Comparison of ENCODE assay signal across 14 cellular contexts in the genomic region with DNA sequence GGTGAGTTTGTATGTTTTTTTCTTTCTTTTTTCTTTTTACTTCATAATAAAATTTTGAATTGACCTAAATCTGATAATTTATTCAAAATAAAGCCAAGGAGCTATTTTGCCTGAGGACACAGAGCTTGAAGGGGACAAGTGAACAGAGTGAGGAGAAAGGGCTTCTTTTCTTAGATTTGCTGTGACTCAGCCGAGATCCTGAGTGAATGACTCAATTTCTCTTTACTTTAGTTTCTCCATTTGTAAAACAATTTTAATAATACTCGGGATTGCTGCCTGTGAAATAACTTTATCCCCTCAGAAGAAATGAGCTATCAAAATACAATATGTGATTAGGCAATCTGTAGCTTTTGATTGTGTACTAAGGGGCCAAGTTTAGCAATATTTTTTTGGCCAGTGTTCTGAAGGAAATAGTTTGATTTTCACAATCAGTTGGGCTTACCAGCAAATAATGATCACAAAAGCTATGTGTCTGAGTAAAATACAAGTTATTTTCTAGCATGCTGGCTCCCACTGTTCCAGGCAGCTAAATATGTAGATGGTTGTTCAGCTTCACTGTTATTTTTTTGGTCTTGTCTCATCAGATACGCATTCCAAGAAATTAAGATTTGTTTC.
DNase-seq lines count a peak whose midpoint lies in the region; ATAC-seq and TF ChIP-seq lines count a peak whose summit lies in the region.
"Had no signal": no experiment of that assay in that cellular context is flagged by ENCODE, and none has a peak within 500 bp of the region (broad histone marks: within the 10 kb centered on the region; RNA-seq: fewer than 3 reads in every experiment).

No MANE protein-coding gene starts in this region.

- no peaks in the 10 kb centered on the region for H3K27me3 ChIP-seq in CD4-positive, alpha-beta T cell (ENCODE audit: control insufficient read depth, insufficient read depth, low read length)
- no peaks in the 10 kb centered on the region for H3K27me3 ChIP-seq in ascending aorta
- no peaks in the 10 kb centered on the region for H3K27me3 ChIP-seq in naive thymus-derived CD4-positive, alpha-beta T cell (ENCODE audit: control insufficient read depth in 2 of 2, insufficient read depth in 2 of 2, low read length in 2 of 2)

- H3K4me1 Mint-ChIP-seq in CD4-positive, alpha-beta T cell (ENCODE audit: low read depth) = peaks cover 56% of the 10 kb centered on the region
- peaks cover 14 to 67% (median 39%) of the 10 kb centered on the region in 7 donors for H3K4me1 Mint-ChIP-seq in naive thymus-derived CD4-positive, alpha-beta T cell
- peaks cover 28 to 30% of the 10 kb centered on the region in 2 donors for H3K4me1 Mint-ChIP-seq in effector memory CD8-positive, alpha-beta T cell (ENCODE audit: low read depth in 2 of 2)

- peaks cover 9 to 38% of the 10 kb centered on the region in 2 donors for H3K4me1 ChIP-seq in ascending aorta
- peaks cover 23% of the 10 kb centered on the region in 2 donors for H3K4me1 ChIP-seq in naive thymus-derived CD4-positive, alpha-beta T cell (ENCODE audit: control insufficient read depth in 2 of 2, insufficient read depth in 2 of 2, low read length in 2 of 2)

- ATAC-seq in CD4-positive, alpha-beta T cell (ENCODE audit: poor library complexity) = no peak
- ATAC-seq in naive thymus-derived CD4-positive, alpha-beta T cell = no peak
- ATAC-seq in GM21786 (IDR thresholded peaks at IDR 0.05; ENCODE audit: unreplicated experiment) = no peak
- ATAC-seq in GM21529 (IDR thresholded peaks at IDR 0.05; ENCODE audit: unreplicated experiment) = no peak
- no peak for ATAC-seq in effector memory CD8-positive, alpha-beta T cell (replicated peaks)

- H3K9me3 Mint-ChIP-seq in CD4-positive, alpha-beta T cell = no peaks in the 10 kb centered on the region
- peaks cover 0 to 18% (median 0%) of the 10 kb centered on the region in 11 donors for H3K9me3 Mint-ChIP-seq in naive thymus-derived CD4-positive, alpha-beta T cell
- no peaks in the 10 kb centered on the region for H3K9me3 Mint-ChIP-seq in effector memory CD8-positive, alpha-beta T cell
- H3K9me3 Mint-ChIP-seq: immature natural killer cell had no signal

- H3K27me3 Mint-ChIP-seq in CD4-positive, alpha-beta T cell = no peaks in the 10 kb centered on the region
- H3K27me3 Mint-ChIP-seq in naive thymus-derived CD4-positive, alpha-beta T cell = peaks cover 0 to 2% (median 0%) of the 10 kb centered on the region in 5 donors
- H3K27me3 Mint-ChIP-seq in effector memory CD8-positive, alpha-beta T cell = no peaks in the 10 kb centered on the region

- peak overlapping the region; percentile 80 for H3K27ac Mint-ChIP-seq in CD4-positive, alpha-beta T cell
- peak overlapping the region in 6 of 9 donors; percentile 11 to 80 (median 40) for H3K27ac Mint-ChIP-seq in naive thymus-derived CD4-positive, alpha-beta T cell
- H3K27ac Mint-ChIP-seq in effector memory CD8-positive, alpha-beta T cell = peak overlapping the region in 1 of 2 donors; percentile 39

- no peak overlapping the region for H3K27ac ChIP-seq in CD4-positive, alpha-beta T cell (ENCODE audit: low read depth, low read length)
- H3K27ac ChIP-seq in ascending aorta = peak overlapping the region; percentile 63 to 79
- no peak overlapping the region for H3K27ac ChIP-seq in naive thymus-derived CD4-positive, alpha-beta T cell (ENCODE audit: low read depth, low read length)

- CTCF ChIA-PET in CD4-positive, alpha-beta T cell (lab: Charles Lee) = no interaction called here
- CTCF ChIA-PET in naive thymus-derived CD4-positive, alpha-beta T cell (lab: Charles Lee) = no interaction called here

- POLR2A ChIA-PET in CD4-positive, alpha-beta T cell (lab: Charles Lee) = interaction anchor here (1.2 kb wide), 1 partner anchor 31 kb away, joined by 5 read pairs; no protein-coding TSS in a partner anchor
- POLR2A ChIA-PET in naive thymus-derived CD4-positive, alpha-beta T cell (lab: Charles Lee) = interaction anchor here (1.2 kb wide), 1 partner anchor 20 kb away, joined by 4 read pairs; no protein-coding TSS in a partner anchor

- H3K4me3 ChIP-seq in ascending aorta = no peak overlapping the region
- no peak overlapping the region for H3K4me3 ChIP-seq in naive thymus-derived CD4-positive, alpha-beta T cell (ENCODE audit: low read length)

- H3K36me3 ChIP-seq in ascending aorta = no peaks in the 10 kb centered on the region
- no peaks in the 10 kb centered on the region for H3K36me3 ChIP-seq in naive thymus-derived CD4-positive, alpha-beta T cell (ENCODE audit: control insufficient read depth in 2 of 3, insufficient read depth in 3 of 3, low read length in 3 of 3)

- H3K36me3 Mint-ChIP-seq in CD4-positive, alpha-beta T cell (ENCODE audit: low read depth) = no peaks in the 10 kb centered on the region
- peaks cover 0 to 13% (median 2%) of the 10 kb centered on the region in 5 donors for H3K36me3 Mint-ChIP-seq in naive thymus-derived CD4-positive, alpha-beta T cell
- H3K36me3 Mint-ChIP-seq in effector memory CD8-positive, alpha-beta T cell (ENCODE audit: insufficient read depth) = no peaks in the 10 kb centered on the region
- H3K36me3 Mint-ChIP-seq: CD14-positive monocyte, immature natural killer cell had no signal

- intact Hi-C loops in CD4-positive, alpha-beta T cell (cut with DNase I, micrococcal nuclease) = no loop called here
- intact Hi-C loops in ascending aorta (cut with DNase I) = loop anchor here (2.0 to 5.0 kb wide), 2 partner anchors 18 to 169 kb away; no protein-coding TSS in a partner anchor
- intact Hi-C loops in naive thymus-derived CD4-positive, alpha-beta T cell (cut with micrococcal nuclease) = loop anchor here in 1 of 2 donors (2.0 kb wide), 1 partner anchor 24 kb away; no protein-coding TSS in a partner anchor

- TF ChIP-seq CTCF in CD4-positive, alpha-beta T cell (IDR thresholded peaks at IDR 0.05) = no peak
- no peak for TF ChIP-seq CTCF in ascending aorta (IDR thresholded peaks at IDR 0.05)

- peak; percentile 41 for DNase-seq in AG08396 (ENCODE audit: low spot score)
- no peak for DNase-seq in CD4-positive, alpha-beta T cell
- DNase-seq in ascending aorta (ENCODE audit: low spot score in 2 of 2) = no peak
- DNase-seq in naive thymus-derived CD4-positive, alpha-beta T cell = no peak
- DNase-seq in effector memory CD8-positive, alpha-beta T cell = no peak
- no peak for DNase-seq in NOMO-1 treated with DMSO at 0.1 percent for 48 hours (lab: John Stamatoyannopoulos, UW; ENCODE audit: unreplicated experiment)
- DNase-seq: activated CD4-positive, CD25-positive, alpha-beta regulatory T cell treated with anti-CD3 and anti-CD28 coated beads, Interleukin-2, amount 50 U/mL, for 72 hours; immature natural killer cell; NCI-H1694; NCI-H446 treated with DMSO at 0.1 percent for 48 hours; posterior cingulate gyrus had no signal

- H3K4me3 Mint-ChIP-seq in CD4-positive, alpha-beta T cell = peak overlapping the region; percentile 59
- peak overlapping the region in 3 of 10 donors; percentile 20 to 53 (median 29) for H3K4me3 Mint-ChIP-seq in naive thymus-derived CD4-positive, alpha-beta T cell
- H3K4me3 Mint-ChIP-seq in effector memory CD8-positive, alpha-beta T cell = peak overlapping the region in 1 of 2 donors; percentile 2
- H3K4me3 Mint-ChIP-seq: CD14-positive monocyte, immature natural killer cell had no signal

- H3K9me3 ChIP-seq in CD4-positive, alpha-beta T cell (ENCODE audit: control insufficient read depth, low read length) = no peaks in the 10 kb centered on the region
- H3K9me3 ChIP-seq in ascending aorta = no peaks in the 10 kb centered on the region
- H3K9me3 ChIP-seq in naive thymus-derived CD4-positive, alpha-beta T cell (ENCODE audit: control insufficient read depth in 2 of 3, low read length in 3 of 3) = no peaks in the 10 kb centered on the region

Comparison
In these comparisons a context has a peak if more than half of its experiments do, and no peak if none do; other contexts are left out.
1. H3K27ac ChIP-seq: peak in ascending aorta (2 of 2); none in CD4-positive, alpha-beta T cell (single experiment) and naive thymus-derived CD4-positive, alpha-beta T cell (single experiment).